In genomic region chr3:14113964-14114667, GRCh38 we compare ENCODE assay signal across 17 cellular contexts. TPM values are rescaled to one million over a fixed set of nuclear protein-coding genes. Genes with fewer than 3 reads are reported as not detected.
DNase-seq lines count a peak whose midpoint lies in the region; ATAC-seq and TF ChIP-seq lines count a peak whose summit lies in the region.
"Had no signal": no experiment of that assay in that cellular context is flagged by ENCODE, and none has a peak within 500 bp of the region (broad histone marks: within the 10 kb centered on the region; RNA-seq: fewer than 3 reads in every experiment).

No MANE protein-coding gene starts in this region.

- no peak overlapping the region for H3K27ac ChIP-seq in heart right ventricle
- H3K27ac ChIP-seq in right cardiac atrium (ENCODE audit: low read length): no peak overlapping the region
- H3K27ac ChIP-seq in Peyer's patch: peak overlapping the region in 2 of 4 donors; percentile 35 to 73
- H3K27ac ChIP-seq: epithelial cell of prostate, upper lobe of right lung had no signal

- TF ChIP-seq POLR2A in Peyer's patch (IDR thresholded peaks at IDR 0.05): no peak

- DNase-seq in heart right ventricle: no peak
- DNase-seq in right cardiac atrium: no peak
- peak in 2 of 3 donors; percentile 73 to 75 for DNase-seq in Peyer's patch
- DNase-seq in iPS-NIHi7 (ENCODE audit: extremely low spot score): peak; percentile 35
- DNase-seq in type B pancreatic cell (ENCODE audit: extremely low spot score, unreplicated experiment): no peak
- DNase-seq in NCI-H446 treated with DMSO at 0.1 percent for 48 hours (lab: John Stamatoyannopoulos, UW): no peak
- DNase-seq: activated T-cell treated with anti-CD3 and anti-CD28 coated beads, Interleukin-2, amount 50 U/mL, for 48 hours; GDM1; KG1; naive B cell; upper lobe of right lung had no signal

- peak overlapping the region; percentile 25 for H3K4me3 Mint-ChIP-seq in type B pancreatic cell
- H3K4me3 Mint-ChIP-seq: B cell, brain, naive B cell had no signal

- H3K27ac Mint-ChIP-seq in type B pancreatic cell: peak overlapping the region; percentile 51
- H3K27ac Mint-ChIP-seq: B cell, brain had no signal

- no peak overlapping the region for H3K4me3 ChIP-seq in heart right ventricle
- no peak overlapping the region for H3K4me3 ChIP-seq in right cardiac atrium (ENCODE audit: low read length)
- peak overlapping the region in 1 of 4 donors; percentile 9 for H3K4me3 ChIP-seq in Peyer's patch
- H3K4me3 ChIP-seq: upper lobe of right lung had no signal

- peak in 5 of 9 donors; percentile 6 to 36 (median 14) for TF ChIP-seq CTCF in heart right ventricle (IDR thresholded peaks at IDR 0.05)
- peak in 4 of 6 experiments; percentile 9 to 62 (median 58) for TF ChIP-seq CTCF in Peyer's patch (IDR thresholded peaks at IDR 0.05)
- TF ChIP-seq CTCF in type B pancreatic cell (conservative IDR thresholded peaks at IDR 0.05): peak; percentile 57

- peaks cover 18% of the 10 kb centered on the region for H3K36me3 Mint-ChIP-seq in type B pancreatic cell

- H3K4me1 Mint-ChIP-seq in type B pancreatic cell (ENCODE audit: unreplicated experiment): peaks cover 8% of the 10 kb centered on the region
- H3K4me1 Mint-ChIP-seq: B cell, brain, naive B cell had no signal

- H3K4me1 ChIP-seq in heart right ventricle (peaks cover 0 to 12% (median 6%) of the 10 kb centered on the region in 9 donors), right cardiac atrium (ENCODE audit: control insufficient read depth, insufficient read depth, low read length) (peaks cover 6% of the 10 kb centered on the region), Peyer's patch (peaks cover 0 to 11% (median 0%) of the 10 kb centered on the region in 4 donors)

- H3K27me3 ChIP-seq in heart right ventricle: no peaks in the 10 kb centered on the region
- H3K27me3 ChIP-seq in right cardiac atrium (ENCODE audit: control insufficient read depth, insufficient read depth): no peaks in the 10 kb centered on the region
- H3K27me3 ChIP-seq in Peyer's patch: no peaks in the 10 kb centered on the region
- H3K27me3 ChIP-seq: upper lobe of right lung had no signal

- H3K27me3 Mint-ChIP-seq in type B pancreatic cell: no peaks in the 10 kb centered on the region
- H3K27me3 Mint-ChIP-seq: B cell, naive B cell had no signal

- ATAC-seq in heart right ventricle (no peak), right cardiac atrium (no peak), GM21528 (IDR thresholded peaks at IDR 0.05; ENCODE audit: low FRiP score, unreplicated experiment) (no peak), HG03045 (IDR thresholded peaks at IDR 0.05; ENCODE audit: unreplicated experiment) (no peak)
- ATAC-seq: Right ventricle myocardium inferior, upper lobe of right lung had no signal

- WGBS in heart right ventricle, 2 donors: 93 to 94% methylated on average over 7 of the region's 7 CpGs
- 92% methylated on average over 7 of the region's 7 CpGs for WGBS in right cardiac atrium

- no peaks in the 10 kb centered on the region for H3K9me3 ChIP-seq in heart right ventricle
- H3K9me3 ChIP-seq in right cardiac atrium (ENCODE audit: control insufficient read depth, low read length): no peaks in the 10 kb centered on the region
- H3K9me3 ChIP-seq in Peyer's patch: no peaks in the 10 kb centered on the region
- H3K9me3 ChIP-seq: upper lobe of right lung had no signal

- intact Hi-C loops in heart right ventricle (cut with DNase I): loop anchor here in 2 of 10 donors (5.0 to 10.0 kb wide), 2 partner anchors 217 to 219 kb away; no protein-coding TSS in a partner anchor
- intact Hi-C loops in right cardiac atrium (cut with DNase I): no loop called here

- H3K9me3 Mint-ChIP-seq in type B pancreatic cell: no peaks in the 10 kb centered on the region
- H3K9me3 Mint-ChIP-seq: brain, naive B cell had no signal

- peaks cover 0 to 66% (median 34%) of the 10 kb centered on the region in 9 donors for H3K36me3 ChIP-seq in heart right ventricle
- H3K36me3 ChIP-seq in Peyer's patch: peaks cover 0 to 42% (median 0%) of the 10 kb centered on the region in 3 donors

RNA-seq across cellular contexts. Expression of gene CHCHD4, which starts 10.6 kb away (rescaled TPM):
- 10 to 100 TPM; 18.0 to 37.2 (median 28.0) TPM for total RNA-seq in heart right ventricle
- polyA plus RNA-seq in heart right ventricle: 10 to 100 TPM; 20.1 to 23.8 TPM
- 10 to 100 TPM; 21.0 to 30.9 (median 27.4) TPM for total RNA-seq in right cardiac atrium
- polyA plus RNA-seq in right cardiac atrium: 33.4 TPM
- 10 to 100 TPM; 10.7 to 15.7 (median 11.6) TPM for total RNA-seq in Peyer's patch
- 13.6 and 14.1 TPM in 2 replicates for total RNA-seq in type B pancreatic cell (ENCODE audit: low replicate concordance)

RNA-seq across cellular contexts. Expression of gene TMEM43, which starts 10.7 kb away (rescaled TPM):
- total RNA-seq in heart right ventricle (10 to 100 TPM; 23.9 to 47.4 (median 37.2) TPM), right cardiac atrium (100 to 1,000 TPM in 1 of 4 donors, 10 to 100 TPM in 3; 52.4 to 103 (median 68.7) TPM), Peyer's patch (10 to 100 TPM; 26.6 to 56.5 (median 40.3) TPM), type B pancreatic cell (ENCODE audit: low replicate concordance) (52.0 and 55.0 TPM in 2 replicates)
- polyA plus RNA-seq in heart right ventricle (10 to 100 TPM; 38.0 to 98.0 TPM), right cardiac atrium (46.7 TPM)

Comparison
In these comparisons a context has a peak if more than half of its experiments do, and no peak if none do; other contexts are left out.
1. DNase-seq: peak in Peyer's patch (2 of 3) and iPS-NIHi7 (single experiment); none in heart right ventricle (0 of 2), right cardiac atrium (0 of 3), type B pancreatic cell (single experiment) and NCI-H446 treated with DMSO at 0.1 percent for 48 hours (single experiment).
2. Peak in every context shown above with its lines, with median percentiles within 50 percentile points of each other: CTCF ChIP-seq.